ENCODE assay signal across 1 cellular context in genomic region chr1:6635910-6636760, GRCh38.
TF ChIP-seq lines count a peak whose summit lies in the region.

No MANE protein-coding gene starts in this region.

TF ChIP-seq in SK-N-SH, 30 proteins besides CTCF, POLR2A, EP300 and RAD21:
- TF ChIP-seq RCOR1 (IDR thresholded peaks at IDR 0.05; ENCODE audit: low read length) (no peak), TEAD4 (IDR thresholded peaks at IDR 0.05; ENCODE audit: borderline replicate concordance, insufficient read depth) (no peak), SIN3A (IDR thresholded peaks at IDR 0.05; ENCODE audit: borderline replicate concordance, low read depth, low read length) (no peak), POLR2AphosphoS5 (IDR thresholded peaks at IDR 0.05; ENCODE audit: low read depth, low read length) (no peak), EZH2phosphoT487 (IDR thresholded peaks at IDR 0.05; ENCODE audit: borderline replicate concordance, low read depth) (no peak), MXI1 (IDR thresholded peaks at IDR 0.05; ENCODE audit: low read depth, low read length) (no peak), GABPA (IDR thresholded peaks at IDR 0.05; ENCODE audit: low read depth) (no peak), CHD2 (IDR thresholded peaks at IDR 0.05; ENCODE audit: low read length, partially characterized antibody) (no peak), NFIC (IDR thresholded peaks at IDR 0.05; ENCODE audit: borderline replicate concordance) (no peak), FOSL2 (IDR thresholded peaks at IDR 0.05; ENCODE audit: borderline replicate concordance, low read depth) (no peak), MEF2A (IDR thresholded peaks at IDR 0.05; ENCODE audit: borderline replicate concordance, low read depth) (no peak), ELF1 (IDR thresholded peaks at IDR 0.05) (no peak), GATA2 (CRISPR knock-in tag; IDR thresholded peaks at IDR 0.05) (no peak), YY1 (IDR thresholded peaks at IDR 0.05; ENCODE audit: low read depth) (no peak), FOXM1 (IDR thresholded peaks at IDR 0.05; ENCODE audit: low read depth) (no peak)
- TF ChIP-seq, protein P1, sequence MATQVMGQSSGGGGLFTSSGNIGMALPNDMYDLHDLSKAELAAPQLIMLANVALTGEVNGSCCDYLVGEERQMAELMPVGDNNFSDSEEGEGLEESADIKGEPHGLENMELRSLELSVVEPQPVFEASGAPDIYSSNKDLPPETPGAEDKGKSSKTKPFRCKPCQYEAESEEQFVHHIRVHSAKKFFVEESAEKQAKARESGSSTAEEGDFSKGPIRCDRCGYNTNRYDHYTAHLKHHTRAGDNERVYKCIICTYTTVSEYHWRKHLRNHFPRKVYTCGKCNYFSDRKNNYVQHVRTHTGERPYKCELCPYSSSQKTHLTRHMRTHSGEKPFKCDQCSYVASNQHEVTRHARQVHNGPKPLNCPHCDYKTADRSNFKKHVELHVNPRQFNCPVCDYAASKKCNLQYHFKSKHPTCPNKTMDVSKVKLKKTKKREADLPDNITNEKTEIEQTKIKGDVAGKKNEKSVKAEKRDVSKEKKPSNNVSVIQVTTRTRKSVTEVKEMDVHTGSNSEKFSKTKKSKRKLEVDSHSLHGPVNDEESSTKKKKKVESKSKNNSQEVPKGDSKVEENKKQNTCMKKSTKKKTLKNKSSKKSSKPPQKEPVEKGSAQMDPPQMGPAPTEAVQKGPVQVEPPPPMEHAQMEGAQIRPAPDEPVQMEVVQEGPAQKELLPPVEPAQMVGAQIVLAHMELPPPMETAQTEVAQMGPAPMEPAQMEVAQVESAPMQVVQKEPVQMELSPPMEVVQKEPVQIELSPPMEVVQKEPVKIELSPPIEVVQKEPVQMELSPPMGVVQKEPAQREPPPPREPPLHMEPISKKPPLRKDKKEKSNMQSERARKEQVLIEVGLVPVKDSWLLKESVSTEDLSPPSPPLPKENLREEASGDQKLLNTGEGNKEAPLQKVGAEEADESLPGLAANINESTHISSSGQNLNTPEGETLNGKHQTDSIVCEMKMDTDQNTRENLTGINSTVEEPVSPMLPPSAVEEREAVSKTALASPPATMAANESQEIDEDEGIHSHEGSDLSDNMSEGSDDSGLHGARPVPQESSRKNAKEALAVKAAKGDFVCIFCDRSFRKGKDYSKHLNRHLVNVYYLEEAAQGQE (IDR thresholded peaks at IDR 0.05; ENCODE audit: low read depth, low read length) = no peak
- TF ChIP-seq, protein P2, sequence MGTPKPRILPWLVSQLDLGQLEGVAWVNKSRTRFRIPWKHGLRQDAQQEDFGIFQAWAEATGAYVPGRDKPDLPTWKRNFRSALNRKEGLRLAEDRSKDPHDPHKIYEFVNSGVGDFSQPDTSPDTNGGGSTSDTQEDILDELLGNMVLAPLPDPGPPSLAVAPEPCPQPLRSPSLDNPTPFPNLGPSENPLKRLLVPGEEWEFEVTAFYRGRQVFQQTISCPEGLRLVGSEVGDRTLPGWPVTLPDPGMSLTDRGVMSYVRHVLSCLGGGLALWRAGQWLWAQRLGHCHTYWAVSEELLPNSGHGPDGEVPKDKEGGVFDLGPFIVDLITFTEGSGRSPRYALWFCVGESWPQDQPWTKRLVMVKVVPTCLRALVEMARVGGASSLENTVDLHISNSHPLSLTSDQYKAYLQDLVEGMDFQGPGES (IDR thresholded peaks at IDR 0.05; ENCODE audit: low read depth, low read length) = no peak
- TF ChIP-seq, protein P3, sequence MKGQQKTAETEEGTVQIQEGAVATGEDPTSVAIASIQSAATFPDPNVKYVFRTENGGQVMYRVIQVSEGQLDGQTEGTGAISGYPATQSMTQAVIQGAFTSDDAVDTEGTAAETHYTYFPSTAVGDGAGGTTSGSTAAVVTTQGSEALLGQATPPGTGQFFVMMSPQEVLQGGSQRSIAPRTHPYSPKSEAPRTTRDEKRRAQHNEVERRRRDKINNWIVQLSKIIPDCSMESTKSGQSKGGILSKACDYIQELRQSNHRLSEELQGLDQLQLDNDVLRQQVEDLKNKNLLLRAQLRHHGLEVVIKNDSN (IDR thresholded peaks at IDR 0.05; ENCODE audit: borderline replicate concordance, low read depth) = no peak
- TF ChIP-seq, protein P4, sequence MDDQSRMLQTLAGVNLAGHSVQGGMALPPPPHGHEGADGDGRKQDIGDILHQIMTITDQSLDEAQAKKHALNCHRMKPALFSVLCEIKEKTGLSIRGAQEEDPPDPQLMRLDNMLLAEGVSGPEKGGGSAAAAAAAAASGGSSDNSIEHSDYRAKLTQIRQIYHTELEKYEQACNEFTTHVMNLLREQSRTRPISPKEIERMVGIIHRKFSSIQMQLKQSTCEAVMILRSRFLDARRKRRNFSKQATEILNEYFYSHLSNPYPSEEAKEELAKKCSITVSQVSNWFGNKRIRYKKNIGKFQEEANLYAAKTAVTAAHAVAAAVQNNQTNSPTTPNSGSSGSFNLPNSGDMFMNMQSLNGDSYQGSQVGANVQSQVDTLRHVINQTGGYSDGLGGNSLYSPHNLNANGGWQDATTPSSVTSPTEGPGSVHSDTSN (IDR thresholded peaks at IDR 0.05) = no peak
- TF ChIP-seq, protein P5, sequence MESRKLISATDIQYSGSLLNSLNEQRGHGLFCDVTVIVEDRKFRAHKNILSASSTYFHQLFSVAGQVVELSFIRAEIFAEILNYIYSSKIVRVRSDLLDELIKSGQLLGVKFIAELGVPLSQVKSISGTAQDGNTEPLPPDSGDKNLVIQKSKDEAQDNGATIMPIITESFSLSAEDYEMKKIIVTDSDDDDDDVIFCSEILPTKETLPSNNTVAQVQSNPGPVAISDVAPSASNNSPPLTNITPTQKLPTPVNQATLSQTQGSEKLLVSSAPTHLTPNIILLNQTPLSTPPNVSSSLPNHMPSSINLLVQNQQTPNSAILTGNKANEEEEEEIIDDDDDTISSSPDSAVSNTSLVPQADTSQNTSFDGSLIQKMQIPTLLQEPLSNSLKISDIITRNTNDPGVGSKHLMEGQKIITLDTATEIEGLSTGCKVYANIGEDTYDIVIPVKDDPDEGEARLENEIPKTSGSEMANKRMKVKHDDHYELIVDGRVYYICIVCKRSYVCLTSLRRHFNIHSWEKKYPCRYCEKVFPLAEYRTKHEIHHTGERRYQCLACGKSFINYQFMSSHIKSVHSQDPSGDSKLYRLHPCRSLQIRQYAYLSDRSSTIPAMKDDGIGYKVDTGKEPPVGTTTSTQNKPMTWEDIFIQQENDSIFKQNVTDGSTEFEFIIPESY (IDR thresholded peaks at IDR 0.05; ENCODE audit: borderline replicate concordance, low read depth) = no peak
TF ChIP-seq in SK-N-SH: peak in this region for 0.
